Comparison of ENCODE assay signal across 14 cellular contexts in the genomic region with DNA sequence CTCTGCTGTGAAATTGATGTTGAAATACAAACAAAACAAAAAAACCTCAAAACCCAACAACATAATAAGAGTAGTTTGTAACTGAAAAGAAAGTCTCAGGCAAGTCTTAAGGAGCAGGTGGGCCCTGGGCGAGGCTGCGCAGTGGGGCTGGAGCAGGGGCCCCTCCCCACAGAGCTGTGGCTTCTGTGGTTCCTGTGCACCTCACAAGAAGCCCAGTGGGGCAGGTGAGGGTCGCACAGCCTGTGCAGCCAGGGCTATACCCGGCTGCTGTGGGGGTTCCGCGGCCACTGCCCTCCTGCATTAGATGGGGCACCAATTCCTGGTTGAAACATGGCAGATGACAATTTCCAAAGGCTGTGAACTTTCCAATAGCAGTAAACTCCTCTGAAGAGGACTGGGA.
DNase-seq lines count a peak whose midpoint lies in the region; ATAC-seq and TF ChIP-seq lines count a peak whose summit lies in the region.
"Had no signal": no experiment of that assay in that cellular context is flagged by ENCODE, and none has a peak within 500 bp of the region (broad histone marks: within the 10 kb centered on the region; RNA-seq: fewer than 3 reads in every experiment).

No MANE protein-coding gene starts in this region.

- peaks cover 8% of the 10 kb centered on the region for H3K79me1 ChIP-seq in H9 (ENCODE audit: insufficient read depth, low read depth, low read length, poor library complexity, severe bottlenecking)

- H3K27me3 ChIP-seq in H9 (ENCODE audit: insufficient read depth, low read length) (no peaks in the 10 kb centered on the region), layer of hippocampus (ENCODE audit: control insufficient read depth, insufficient read depth, low read length) (no peaks in the 10 kb centered on the region), skeletal muscle satellite cell (ENCODE audit: control insufficient read depth, insufficient read depth, low read length) (no peaks in the 10 kb centered on the region)
- H3K27me3 ChIP-seq: BE2C had no signal

- POLR2A ChIA-PET in activated B cell treated with CpG ODN at 0.5 μM for 24 hours (lab: Charles Lee), result no interaction called here

- H3K56ac ChIP-seq in H9 (ENCODE audit: insufficient read length, low read depth, low read length), result no peak overlapping the region

- H3K79me2 ChIP-seq in H9 (ENCODE audit: insufficient read depth, low read length), result peaks cover 31% of the 10 kb centered on the region; the same call in 1 of the 2 replicates

- H3K23ac ChIP-seq in H9 (ENCODE audit: insufficient read length, low read depth, low read length), result no peak overlapping the region

- H4K5ac ChIP-seq in H9 (ENCODE audit: insufficient read length, low read depth, low read length), result no peak overlapping the region

- intact Hi-C loops in activated B cell treated with CpG ODN at 0.5 μM for 24 hours (cut with micrococcal nuclease), result no loop called here

- H3K4me3 Mint-ChIP-seq in H9 (no peak overlapping the region), activated B cell treated with CpG ODN at 0.5 μM for 24 hours (peak overlapping the region; percentile 17)

- H3K36me3 Mint-ChIP-seq in H9 (ENCODE audit: insufficient read depth in 1 of 3, low read depth in 3 of 3), result peaks cover 0 to 4% (median 0%) of the 10 kb centered on the region in 3 experiments; a peak in 2 of 7 replicates
- peaks cover 10% of the 10 kb centered on the region for H3K36me3 Mint-ChIP-seq in activated B cell treated with CpG ODN at 0.5 μM for 24 hours (ENCODE audit: low read depth)

- H3K4ac ChIP-seq in H9 (ENCODE audit: low read depth, low read length), result no peak overlapping the region

- ATAC-seq in activated B cell treated with CpG ODN at 0.5 μM for 24 hours (ENCODE audit: low read depth), result peak; percentile 20
- ATAC-seq in GM21390 (IDR thresholded peaks at IDR 0.05; ENCODE audit: unreplicated experiment), result no peak

- peaks cover 24% of the 10 kb centered on the region for H3K36me3 ChIP-seq in skeletal muscle satellite cell (ENCODE audit: insufficient read depth, low read length)
- H3K36me3 ChIP-seq: BE2C had no signal

- no peak overlapping the region for H2AK5ac ChIP-seq in H9 (ENCODE audit: insufficient read length, low read length)

- H3K4me1 ChIP-seq in H9 (ENCODE audit: insufficient read depth, low read length), result peaks cover 27% of the 10 kb centered on the region
- peaks cover 80% of the 10 kb centered on the region for H3K4me1 ChIP-seq in skeletal muscle satellite cell (ENCODE audit: control insufficient read depth, insufficient read depth, low read length)

- H3K9ac ChIP-seq in H9 (ENCODE audit: extremely low read depth, insufficient read length, low read length), result no peak overlapping the region
- H3K9ac ChIP-seq in skeletal muscle satellite cell (ENCODE audit: low read depth, low read length), result peak overlapping the region; percentile 27

- no peaks in the 10 kb centered on the region for H4K20me1 ChIP-seq in H9 (ENCODE audit: control insufficient read depth, insufficient read depth, insufficient read length)

- peak overlapping the region in 1 of 3 experiments; percentile 38; a peak in 1 of 7 replicates for H3K27ac Mint-ChIP-seq in H9
- peak overlapping the region; percentile 59 for H3K27ac Mint-ChIP-seq in activated B cell treated with CpG ODN at 0.5 μM for 24 hours

- H3K14ac ChIP-seq in H9 (ENCODE audit: insufficient read depth, low read length), result peak overlapping the region; percentile 41; the same call in 1 of the 2 replicates

- no peak overlapping the region for H3K18ac ChIP-seq in H9 (ENCODE audit: insufficient read length, low read depth, low read length)

- H3K4me3 ChIP-seq in skeletal muscle satellite cell (ENCODE audit: low read length), result no peak overlapping the region

- TF ChIP-seq CTCF in H9 (conservative IDR thresholded peaks at IDR 0.05) (no peak), activated B cell treated with CpG ODN at 0.5 μM for 24 hours (IDR thresholded peaks at IDR 0.05) (no peak)

- DNase-seq in H9, result no peak
- no peak for DNase-seq in activated B cell treated with CpG ODN at 0.5 μM for 24 hours
- DNase-seq in T-helper 1 cell, result no peak
- no peak for DNase-seq in glomerular visceral epithelial cell (ENCODE audit: extremely low spot score)
- no peak for DNase-seq in activated CD4-positive, alpha-beta T cell treated with anti-CD3 and anti-CD28 coated beads for 1 hour
- DNase-seq: activated CD8-positive, alpha-beta memory T cell treated with anti-CD3 and anti-CD28 coated beads, Interleukin-2, amount 50 U/mL, for 48 hours; BE2C; H7; NCI-H1105 treated with DMSO at 0.1 percent for 48 hours; NCI-H526; stimulated activated CD8-positive, alpha-beta memory T cell treated with anti-CD3 and anti-CD28 coated beads, Interleukin-4, amount 100 ng/mL, for 48 hours had no signal

- H3K27ac ChIP-seq in H9 (ENCODE audit: insufficient read length, low read depth, low read length) (no peak overlapping the region), layer of hippocampus (ENCODE audit: low read depth, low read length) (peak overlapping the region; percentile 47)

- no peak overlapping the region for H2BK12ac ChIP-seq in H9 (ENCODE audit: insufficient read length, low read depth, low read length)

- H4K8ac ChIP-seq in H9 (replicated peaks; ENCODE audit: insufficient read length, low read depth, low read length), result no peak overlapping the region

- H3K9me3 Mint-ChIP-seq in H9 (no peaks in the 10 kb centered on the region), activated B cell treated with CpG ODN at 0.5 μM for 24 hours (no peaks in the 10 kb centered on the region)

- H2BK120ac ChIP-seq in H9 (ENCODE audit: low read depth, low read length, poor library complexity, severe bottlenecking), result no peak overlapping the region

- H3K4me2 ChIP-seq in H9 (ENCODE audit: insufficient read depth, insufficient read length, low read length), result no peak overlapping the region
- H3K4me2 ChIP-seq in skeletal muscle satellite cell (ENCODE audit: low read length), result peak overlapping the region; percentile 57

- CTCF ChIA-PET in activated B cell treated with CpG ODN at 0.5 μM for 24 hours (lab: Charles Lee), result interaction anchor here (0.8 to 1.1 kb wide), 2 partner anchors 30 to 52 kb away, joined by 3 to 4 read pairs; no protein-coding TSS in a partner anchor

- H3K27me3 Mint-ChIP-seq in H9 (ENCODE audit: low read depth) (no peaks in the 10 kb centered on the region), activated B cell treated with CpG ODN at 0.5 μM for 24 hours (no peaks in the 10 kb centered on the region)

- H3K4me1 Mint-ChIP-seq in H9, result peaks cover 96% of the 10 kb centered on the region in 2 experiments
- peaks cover 98% of the 10 kb centered on the region for H3K4me1 Mint-ChIP-seq in activated B cell treated with CpG ODN at 0.5 μM for 24 hours

- H4K91ac ChIP-seq in H9 (ENCODE audit: insufficient read length, low read depth, low read length), result no peak overlapping the region

- WGBS in H9 (ENCODE audit: extremely low coverage, insufficient read length, low lambda C conversion rate), result no CpG with 5 or more reads among the region's 6 CpGs

- H3K23me2 ChIP-seq in H9 (ENCODE audit: insufficient read length, low read depth, low read length, poor library complexity, severe bottlenecking), result no peaks in the 10 kb centered on the region

- H3K9me3 ChIP-seq in H9 (ENCODE audit: control insufficient read depth, low read depth, low read length), result no peaks in the 10 kb centered on the region
- no peaks in the 10 kb centered on the region for H3K9me3 ChIP-seq in skeletal muscle satellite cell (replicated peaks; ENCODE audit: low read length)
- H3K9me3 ChIP-seq: BE2C had no signal

- H2AFZ ChIP-seq in H9 (ENCODE audit: low read length), result no peak overlapping the region

- H2BK20ac ChIP-seq in H9 (ENCODE audit: low read depth, low read length, poor library complexity, severe bottlenecking), result no peak overlapping the region

- H2BK5ac ChIP-seq in H9 (ENCODE audit: insufficient read length, low read length), result no peak overlapping the region

- no peak overlapping the region for H2BK15ac ChIP-seq in H9 (ENCODE audit: low read depth, low read length)

- no peak overlapping the region for H3T11ph ChIP-seq in H9 (ENCODE audit: low read length)
